In genomic region chr22:41681616-41682015, GRCh38 we compare ENCODE assay signal across 8 cellular contexts. TPM values are rescaled to one million over a fixed set of nuclear protein-coding genes. Genes with fewer than 3 reads are reported as not detected.
DNase-seq lines count a peak whose midpoint lies in the region; ATAC-seq and TF ChIP-seq lines count a peak whose summit lies in the region.

No MANE protein-coding gene starts in this region.

- H3K27ac ChIP-seq in SU-DHL-6 (ENCODE audit: low read depth, low read length) (no peak overlapping the region), neutrophil (no peak overlapping the region)

- H3K79me2 ChIP-seq in SU-DHL-6 (ENCODE audit: insufficient read depth, low read length) = peaks cover 85% of the 10 kb centered on the region

- no peak overlapping the region for H2AFZ ChIP-seq in SU-DHL-6 (ENCODE audit: low read depth, low read length, severe bottlenecking)

- no peaks in the 10 kb centered on the region for H3K9me2 ChIP-seq in SU-DHL-6 (replicated peaks; ENCODE audit: insufficient read depth, low read length)

- H3F3A ChIP-seq in SU-DHL-6 (ENCODE audit: insufficient read depth) = peaks cover 29% of the 10 kb centered on the region; the same call in 1 of the 2 replicates

- peak overlapping the region; percentile 68 for H3K4me3 ChIP-seq in GM12865 (ENCODE audit: low read depth, low read length)
- peak overlapping the region; percentile 65 for H3K4me3 ChIP-seq in SU-DHL-6 (ENCODE audit: insufficient read depth, low read length, poor library complexity, severe bottlenecking)
- H3K4me3 ChIP-seq in neutrophil (ENCODE audit: low read depth in 1 of 2, low read length in 1 of 2) = peak overlapping the region; percentile 64 to 84

- TF ChIP-seq POLR2A in erythroblast (IDR thresholded peaks at IDR 0.05; ENCODE audit: low read length) = no peak

- no peaks in the 10 kb centered on the region for H3K9me3 ChIP-seq in SU-DHL-6 (ENCODE audit: insufficient read depth, low read length)
- no peaks in the 10 kb centered on the region for H3K9me3 ChIP-seq in neutrophil

- ATAC-seq in GM21390 (IDR thresholded peaks at IDR 0.05; ENCODE audit: unreplicated experiment) = no peak

- DNase-seq in GM12865 (ENCODE audit: low read depth) = no peak
- peak; percentile 48 to 71 for DNase-seq in erythroblast (lab: John Stamatoyannopoulos, UW)
- no peak for DNase-seq in central memory CD4-positive, alpha-beta T cell
- no peak for DNase-seq in SIG-M5 (lab: John Stamatoyannopoulos, UW)
- DNase-seq in A172 (ENCODE audit: low spot score) = no peak

- peak overlapping the region; percentile 70 for H3K9ac ChIP-seq in SU-DHL-6 (ENCODE audit: low read length)

- H3K27me3 ChIP-seq in SU-DHL-6 (ENCODE audit: low read length) = no peaks in the 10 kb centered on the region
- no peaks in the 10 kb centered on the region for H3K27me3 ChIP-seq in neutrophil

- H3K4me2 ChIP-seq in SU-DHL-6 (ENCODE audit: low read depth, low read length, poor library complexity, severe bottlenecking) = peak overlapping the region; percentile 79

- TF ChIP-seq CTCF in GM12865 (IDR thresholded peaks at IDR 0.05; ENCODE audit: insufficient read depth, low read depth, low read length, missing control alignments) (no peak), SU-DHL-6 (IDR thresholded peaks at IDR 0.05; ENCODE audit: insufficient read depth, low read length, poor library complexity, severe bottlenecking) (no peak), neutrophil (IDR thresholded peaks at IDR 0.05) (no peak)

- peaks cover 9% of the 10 kb centered on the region; the same call in 1 of the 2 replicates for H4K20me1 ChIP-seq in SU-DHL-6 (ENCODE audit: low read depth, low read length)

- H3K36me3 ChIP-seq in SU-DHL-6 (ENCODE audit: low read length) = peaks cover 17% of the 10 kb centered on the region; the same call in 1 of the 2 replicates
- peaks cover 20% of the 10 kb centered on the region for H3K36me3 ChIP-seq in neutrophil

- H3K4me1 ChIP-seq in neutrophil (ENCODE audit: control insufficient read depth in 1 of 2, insufficient read depth in 1 of 2, low read depth in 1 of 2, low read length in 1 of 2) = peaks cover 0 to 7% of the 10 kb centered on the region in 2 experiments

RNA-seq across cellular contexts. Expression of gene SNU13, which starts 7.1 kb away (rescaled TPM):
- 75.4 and 80.5 TPM in 2 replicates for total RNA-seq in A172 (2014; rRNA removed; shearing (Covaris generic))

RNA-seq across cellular contexts. Expression of gene MEI1, which starts 17.7 kb away (rescaled TPM):
- total RNA-seq in A172 (2014; rRNA removed; shearing (Covaris generic)) = 1.2 and 2.7 TPM in 2 replicates

Comparison
In these comparisons a context has a peak if more than half of its experiments do, and no peak if none do; other contexts are left out.
1. DNase-seq: peak in erythroblast (2 of 2); none in GM12865 (single experiment), central memory CD4-positive, alpha-beta T cell (single experiment), SIG-M5 (single experiment) and A172 (single experiment).
2. Peak in every context shown above with its lines, with median percentiles within 50 percentile points of each other: H3K4me3 ChIP-seq.